In genomic region chr6:7145269-7146078, GRCh38 we compare ENCODE assay signal across 8 cellular contexts. TPM values are rescaled to one million over a fixed set of nuclear protein-coding genes. Genes with fewer than 3 reads are reported as not detected.
DNase-seq lines count a peak whose midpoint lies in the region; ATAC-seq and TF ChIP-seq lines count a peak whose summit lies in the region.

No MANE protein-coding gene starts in this region.

- H3K4me3 Mint-ChIP-seq in stimulated activated naive CD8-positive, alpha-beta T cell treated with anti-CD3 and anti-CD28 coated beads, Interleukin-15, amount 100 ng/mL, for 72 hours: peak overlapping the region; percentile 65 to 80

- H3K4me3 ChIP-seq in RWPE2 (ENCODE audit: severe bottlenecking): peak overlapping the region; percentile 5
- H3K4me3 ChIP-seq in right cardiac atrium (ENCODE audit: low read length): no peak overlapping the region

- H3K36me3 ChIP-seq in RWPE2 (ENCODE audit: low read depth): no peaks in the 10 kb centered on the region

- H3K4me1 Mint-ChIP-seq in stimulated activated naive CD8-positive, alpha-beta T cell treated with anti-CD3 and anti-CD28 coated beads, Interleukin-15, amount 100 ng/mL, for 72 hours: peaks cover 86% of the 10 kb centered on the region

- H3K27me3 ChIP-seq in RWPE2 (ENCODE audit: insufficient read depth, poor library complexity, severe bottlenecking): no peaks in the 10 kb centered on the region
- H3K27me3 ChIP-seq in right cardiac atrium (ENCODE audit: control insufficient read depth, insufficient read depth): no peaks in the 10 kb centered on the region

- TF ChIP-seq CTCF in RWPE2 (IDR thresholded peaks at IDR 0.05; ENCODE audit: poor library complexity, severe bottlenecking): no peak

- DNase-seq in NCI-H748 (lab: John Stamatoyannopoulos, UW; ENCODE audit: unreplicated experiment): peak; percentile 20
- DNase-seq in NCI-H748 treated with DMSO at 0.1 percent for 48 hours (lab: John Stamatoyannopoulos, UW): no peak
- DNase-seq in RWPE2 (ENCODE audit: low spot score): no peak
- no peak for DNase-seq in right cardiac atrium
- no peak for DNase-seq in stimulated activated naive CD8-positive, alpha-beta T cell treated with anti-CD3 and anti-CD28 coated beads, Interleukin-15, amount 100 ng/mL, for 72 hours
- DNase-seq in left lobe of liver (ENCODE audit: low spot score): no peak
- DNase-seq in cerebellum (ENCODE audit: low spot score): no peak
- DNase-seq in posterior cingulate gyrus: no peak

- H3K27ac Mint-ChIP-seq in stimulated activated naive CD8-positive, alpha-beta T cell treated with anti-CD3 and anti-CD28 coated beads, Interleukin-15, amount 100 ng/mL, for 72 hours: peak overlapping the region; percentile 78 to 82

- WGBS in right cardiac atrium: 74% methylated on average over 10 of the region's 10 CpGs

- H3K27me3 Mint-ChIP-seq in stimulated activated naive CD8-positive, alpha-beta T cell treated with anti-CD3 and anti-CD28 coated beads, Interleukin-15, amount 100 ng/mL, for 72 hours: no peaks in the 10 kb centered on the region

- intact Hi-C loops in right cardiac atrium (cut with DNase I) (no loop called here), posterior cingulate gyrus (cut with DNase I) (no loop called here)

- H3K9me3 ChIP-seq in RWPE2 (ENCODE audit: severe bottlenecking) (no peaks in the 10 kb centered on the region), right cardiac atrium (ENCODE audit: control insufficient read depth, low read length) (no peaks in the 10 kb centered on the region)

- H3K27ac ChIP-seq in RWPE2 (ENCODE audit: poor library complexity, severe bottlenecking): peak overlapping the region; percentile 81
- H3K27ac ChIP-seq in right cardiac atrium (ENCODE audit: low read length): peak overlapping the region; percentile 55

- ATAC-seq in RWPE2 (ENCODE audit: low read depth) (peak; percentile 44), right cardiac atrium (no peak), left lobe of liver (no peak)
- ATAC-seq in stimulated activated naive CD8-positive, alpha-beta T cell treated with anti-CD3 and anti-CD28 coated beads, Interleukin-15, amount 100 ng/mL, for 72 hours: no peak

- H3K4me1 ChIP-seq in RWPE2 (ENCODE audit: insufficient read depth, poor library complexity, severe bottlenecking): peaks cover 59% of the 10 kb centered on the region
- H3K4me1 ChIP-seq in right cardiac atrium (ENCODE audit: control insufficient read depth, insufficient read depth, low read length): peaks cover 18% of the 10 kb centered on the region

- H3K9me3 Mint-ChIP-seq in stimulated activated naive CD8-positive, alpha-beta T cell treated with anti-CD3 and anti-CD28 coated beads, Interleukin-15, amount 100 ng/mL, for 72 hours: no peaks in the 10 kb centered on the region

RNA-seq across cellular contexts. Expression of gene RREB1, which starts 37.7 kb away (rescaled TPM):
- total RNA-seq in right cardiac atrium (10 to 100 TPM; 35.3 to 40.4 (median 38.0) TPM), left lobe of liver (43.3 TPM), cerebellum (7.6 TPM)
- 7.8 TPM for polyA plus RNA-seq in right cardiac atrium
